In the genomic region with DNA sequence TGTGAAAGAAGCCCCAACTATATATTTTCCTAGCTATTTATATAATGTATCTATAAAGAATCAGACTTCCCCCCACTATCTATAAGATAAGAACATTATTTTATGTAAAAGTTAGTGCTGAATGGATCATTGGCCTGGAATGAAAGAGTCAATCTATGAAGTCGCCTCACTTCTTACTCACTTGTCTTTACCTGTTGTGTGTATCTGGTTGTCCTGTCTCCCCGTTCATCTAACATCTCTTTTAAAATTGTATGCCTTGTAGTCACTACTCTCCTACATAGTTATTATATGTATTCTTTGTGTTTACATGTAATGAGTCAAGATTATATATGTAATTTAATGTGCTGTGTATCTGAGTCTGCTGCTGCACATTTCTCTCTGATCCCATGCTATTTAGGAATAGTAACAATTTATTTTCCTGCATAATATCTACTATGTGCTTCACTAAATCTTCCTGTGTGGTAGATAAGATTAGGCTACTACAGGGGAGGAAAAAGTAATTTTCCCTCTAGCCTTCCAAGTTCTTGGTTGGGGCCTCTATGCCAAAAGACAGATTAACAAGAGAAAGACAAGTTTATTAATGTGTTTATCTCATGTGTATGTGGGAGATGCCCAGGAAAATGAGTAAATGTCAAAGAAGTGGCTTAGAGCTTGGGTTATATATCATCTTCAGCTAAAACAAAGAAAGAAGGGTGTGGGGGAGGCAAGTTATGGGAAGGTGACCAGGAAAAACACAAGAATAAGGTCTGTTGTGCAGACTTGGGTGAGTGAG, we compare ENCODE assay signal across 31 cellular contexts.
"Had no signal": no experiment of that assay in that cellular context is flagged by ENCODE, and none has a peak within 500 bp of the region (broad histone marks: within the 10 kb centered on the region; RNA-seq: fewer than 3 reads in every experiment).

No MANE protein-coding gene starts in this region.

- H3K9me3 Mint-ChIP-seq: memory B cell; nephron; stimulated activated effector memory CD8-positive, alpha-beta T cell treated with anti-CD3 and anti-CD28 coated beads, Interleukin-12 subunit alpha, Interleukin-12 subunit beta, amount 100 ng/mL, for 72 hours; stimulated activated naive CD8-positive, alpha-beta T cell treated with anti-CD3 and anti-CD28 coated beads, Interleukin-15, Interleukin-2, amounts not matched to agents 100 ng/mL and 50 ng/mL, for 24 hours had no signal

- ATAC-seq: mucosa of descending colon; naive thymus-derived CD4-positive, alpha-beta T cell; pancreas; right cardiac atrium; sciatic nerve; stimulated activated effector memory CD8-positive, alpha-beta T cell treated with anti-CD3 and anti-CD28 coated beads, Interleukin-12 subunit alpha, Interleukin-12 subunit beta, amount 100 ng/mL, for 72 hours; upper lobe of right lung had no signal

- H3K27ac Mint-ChIP-seq: immature natural killer cell; memory B cell; naive thymus-derived CD4-positive, alpha-beta T cell; nephron; stimulated activated effector memory CD8-positive, alpha-beta T cell treated with anti-CD3 and anti-CD28 coated beads, Interleukin-12 subunit alpha, Interleukin-12 subunit beta, amount 100 ng/mL, for 72 hours; stimulated activated naive CD8-positive, alpha-beta T cell treated with anti-CD3 and anti-CD28 coated beads, Interleukin-15, Interleukin-2, amounts not matched to agents 100 ng/mL and 50 ng/mL, for 24 hours had no signal

- H3K9me3 ChIP-seq: left ventricle myocardium inferior, mucosa of descending colon, pancreas, prostate gland, suprapubic skin, thoracic aorta, tibial artery, upper lobe of right lung had no signal

- FAIRE-seq: urothelium cell line had no signal

- H3K4me1 Mint-ChIP-seq: immature natural killer cell; memory B cell; naive thymus-derived CD4-positive, alpha-beta T cell; nephron; neural crest cell; stimulated activated effector memory CD8-positive, alpha-beta T cell treated with anti-CD3 and anti-CD28 coated beads, Interleukin-12 subunit alpha, Interleukin-12 subunit beta, amount 100 ng/mL, for 72 hours had no signal

- H3K27me3 ChIP-seq: suprapubic skin, tibial artery, upper lobe of right lung had no signal

- H3K4me1 ChIP-seq: left ventricle myocardium inferior, pancreas, prostate gland, suprapubic skin, tibial artery, upper lobe of right lung had no signal

- H3K4me3 ChIP-seq: left ventricle myocardium inferior, lung, mucosa of descending colon, pancreas, prostate gland, skin epidermis, suprapubic skin, thoracic aorta, tibial artery, upper lobe of right lung had no signal

- H3K36me3 Mint-ChIP-seq: immature natural killer cell; memory B cell; naive thymus-derived CD4-positive, alpha-beta T cell; stimulated activated effector memory CD8-positive, alpha-beta T cell treated with anti-CD3 and anti-CD28 coated beads, Interleukin-12 subunit alpha, Interleukin-12 subunit beta, amount 100 ng/mL, for 72 hours had no signal

- DNase-seq: hippocampal formation; immature natural killer cell; left ventricle myocardium inferior; midbrain; mucosa of descending colon; naive thymus-derived CD4-positive, alpha-beta T cell; nucleus accumbens; pancreas; posterior cingulate gyrus; retina; right cardiac atrium; stimulated activated CD4-positive, alpha-beta T cell treated with anti-CD3 and anti-CD28 coated beads, Interleukin-12 subunit alpha, Interleukin-12 subunit beta, amount 100 ng/mL, for 4 hours; stimulated activated CD4-positive, alpha-beta T cell treated with anti-CD3 and anti-CD28 coated beads, Interleukin-15, amount 100 ng/mL, for 24 hours; stimulated activated CD4-positive, alpha-beta T cell treated with anti-CD3 and anti-CD28 coated beads, Interleukin-2, amount 100 ng/mL, for 24 hours; stimulated activated CD4-positive, alpha-beta T cell treated with anti-CD3 and anti-CD28 coated beads, Interleukin-4, amount 100 ng/mL, for 1 hour; stimulated activated naive CD4-positive, alpha-beta T cell; tibial artery; trophoblast cell; upper lobe of right lung had no signal

- H3K36me3 ChIP-seq: left ventricle myocardium inferior, pancreas, prostate gland, suprapubic skin, thoracic aorta, tibial artery, upper lobe of right lung had no signal

- H3K27me3 Mint-ChIP-seq: memory B cell; stimulated activated naive CD8-positive, alpha-beta T cell treated with anti-CD3 and anti-CD28 coated beads, Interleukin-15, Interleukin-2, amounts not matched to agents 100 ng/mL and 50 ng/mL, for 24 hours had no signal

- H3K4me3 Mint-ChIP-seq: immature natural killer cell; memory B cell; naive thymus-derived CD4-positive, alpha-beta T cell; nephron; neural crest cell; stimulated activated effector memory CD8-positive, alpha-beta T cell treated with anti-CD3 and anti-CD28 coated beads, Interleukin-12 subunit alpha, Interleukin-12 subunit beta, amount 100 ng/mL, for 72 hours; stimulated activated naive CD8-positive, alpha-beta T cell treated with anti-CD3 and anti-CD28 coated beads, Interleukin-15, Interleukin-2, amounts not matched to agents 100 ng/mL and 50 ng/mL, for 24 hours had no signal

- H3K27ac ChIP-seq: left ventricle myocardium inferior, pancreas, prostate gland, skin epidermis, suprapubic skin, thoracic aorta, tibial artery, upper lobe of right lung had no signal
